8 cellular contexts compared by ENCODE assay signal in genomic region chr7:128103498-128104108, GRCh38.
A peak's percentile ranks its signal among the peaks of the same experiment; 100 is the strongest.
DNase-seq lines count a peak whose midpoint lies in the region; ATAC-seq and TF ChIP-seq lines count a peak whose summit lies in the region.

No MANE protein-coding gene starts in this region.

- H3K27me3 ChIP-seq in H9 (ENCODE audit: insufficient read depth, low read length): peaks cover 14% of the 10 kb centered on the region; the same call in 1 of the 2 replicates
- peaks cover 0 to 28% (median 10%) of the 10 kb centered on the region in 9 donors for H3K27me3 ChIP-seq in heart left ventricle
- peaks cover 39% of the 10 kb centered on the region for H3K27me3 ChIP-seq in skeletal muscle satellite cell (ENCODE audit: control insufficient read depth, insufficient read depth, low read length)

- H2BK5ac ChIP-seq in H9 (ENCODE audit: insufficient read length, low read length): no peak overlapping the region

- H3K4me3 ChIP-seq in heart left ventricle (peak overlapping the region; percentile 0 to 58 (median 46)), skeletal muscle satellite cell (ENCODE audit: low read length) (peak overlapping the region; percentile 61)

- WGBS in H9 (ENCODE audit: extremely low coverage, insufficient read length, low lambda C conversion rate): no CpG with 5 or more reads among the region's 44 CpGs
- WGBS in heart left ventricle, 4 donors: 4 to 22% (median 9%) methylated on average over 30 to 44 of the region's 44 CpGs

- H3K36me3 ChIP-seq in heart left ventricle (no peaks in the 10 kb centered on the region), skeletal muscle satellite cell (ENCODE audit: insufficient read depth, low read length) (no peaks in the 10 kb centered on the region)

- POLR2A ChIA-PET in activated B cell treated with CpG ODN at 0.5 μM for 24 hours (lab: Charles Lee): interaction anchor here (0.6 to 1.4 kb wide), 4 partner anchors 25 to 99 kb away, joined by 3 to 4 read pairs (median 4); no protein-coding TSS in a partner anchor

- no peak overlapping the region for H2BK20ac ChIP-seq in H9 (ENCODE audit: low read depth, low read length, poor library complexity, severe bottlenecking)

- peaks cover 2% of the 10 kb centered on the region; the same call in 1 of the 2 replicates for H3K4me1 ChIP-seq in H9 (ENCODE audit: insufficient read depth, low read length)
- peaks cover 0 to 23% (median 13%) of the 10 kb centered on the region in 12 donors for H3K4me1 ChIP-seq in heart left ventricle
- H3K4me1 ChIP-seq in skeletal muscle satellite cell (ENCODE audit: control insufficient read depth, insufficient read depth, low read length): peaks cover 7% of the 10 kb centered on the region

- peaks cover 11% of the 10 kb centered on the region for H3K23me2 ChIP-seq in H9 (ENCODE audit: insufficient read length, low read depth, low read length, poor library complexity, severe bottlenecking)

- H2AK5ac ChIP-seq in H9 (ENCODE audit: insufficient read length, low read length): no peak overlapping the region

- H3K4me2 ChIP-seq in H9 (ENCODE audit: insufficient read depth, insufficient read length, low read length): peak overlapping the region; percentile 69
- peak overlapping the region; percentile 69 for H3K4me2 ChIP-seq in skeletal muscle satellite cell (ENCODE audit: low read length)

- H3K4me3 Mint-ChIP-seq in H9 (peak overlapping the region; percentile 60 to 74), activated B cell treated with CpG ODN at 0.5 μM for 24 hours (peak overlapping the region; percentile 91)

- H3K23ac ChIP-seq in H9 (ENCODE audit: insufficient read length, low read depth, low read length): no peak overlapping the region

- TF ChIP-seq POLR2A in heart left ventricle (IDR thresholded peaks at IDR 0.05): no peak

- intact Hi-C loops in activated B cell treated with CpG ODN at 0.5 μM for 24 hours (cut with micrococcal nuclease): no loop called here
- intact Hi-C loops in heart left ventricle (cut with DNase I): no loop called here

- H3K9me3 Mint-ChIP-seq in H9 (no peaks in the 10 kb centered on the region; a peak in 1 of 5 replicates), activated B cell treated with CpG ODN at 0.5 μM for 24 hours (no peaks in the 10 kb centered on the region)

- H4K91ac ChIP-seq in H9 (ENCODE audit: insufficient read length, low read depth, low read length): no peak overlapping the region

- ATAC-seq in activated B cell treated with CpG ODN at 0.5 μM for 24 hours (ENCODE audit: low read depth) (peak; percentile 60), heart left ventricle (peak in 3 of 4 donors; percentile 44 to 67 (median 66))

- no peak overlapping the region for H2AFZ ChIP-seq in H9 (ENCODE audit: low read length)

- H3K27ac Mint-ChIP-seq in H9: no peak overlapping the region
- peak overlapping the region; percentile 81 for H3K27ac Mint-ChIP-seq in activated B cell treated with CpG ODN at 0.5 μM for 24 hours

- H3K14ac ChIP-seq in H9 (ENCODE audit: insufficient read depth, low read length): peak overlapping the region; percentile 70; the same call in 1 of the 2 replicates

- peaks cover 5 to 10% of the 10 kb centered on the region in 2 experiments for H3K4me1 Mint-ChIP-seq in H9
- peaks cover 60% of the 10 kb centered on the region for H3K4me1 Mint-ChIP-seq in activated B cell treated with CpG ODN at 0.5 μM for 24 hours

- no peaks in the 10 kb centered on the region for H3K79me1 ChIP-seq in H9 (ENCODE audit: insufficient read depth, low read depth, low read length, poor library complexity, severe bottlenecking)

- H3K36me3 Mint-ChIP-seq in H9 (ENCODE audit: insufficient read depth in 1 of 3, low read depth in 3 of 3): peaks cover 0 to 2% (median 0%) of the 10 kb centered on the region in 3 experiments; a peak in 1 of 7 replicates
- H3K36me3 Mint-ChIP-seq in activated B cell treated with CpG ODN at 0.5 μM for 24 hours (ENCODE audit: low read depth): no peaks in the 10 kb centered on the region

- DNase-seq in Daoy (ENCODE audit: low read depth) (peak; percentile 58), H9 (no peak), activated B cell treated with CpG ODN at 0.5 μM for 24 hours (peak; percentile 25), heart left ventricle (peak; percentile 45 to 75 (median 59)), NCI-H748 (lab: John Stamatoyannopoulos, UW; ENCODE audit: unreplicated experiment) (no peak), occipital lobe (lab: John Stamatoyannopoulos, UW) (no peak)
- DNase-seq in NK-92 treated with Interleukin-12 subunit alpha and Interleukin-12 subunit beta, amount 100 ng/mL, for 24 hours (lab: John Stamatoyannopoulos, UW): no peak

- no peak overlapping the region for H4K5ac ChIP-seq in H9 (ENCODE audit: insufficient read length, low read depth, low read length)

- no peak overlapping the region for H3K18ac ChIP-seq in H9 (ENCODE audit: insufficient read length, low read depth, low read length)

- no peaks in the 10 kb centered on the region for H3K9me3 ChIP-seq in H9 (ENCODE audit: control insufficient read depth, low read depth, low read length)
- no peaks in the 10 kb centered on the region for H3K9me3 ChIP-seq in heart left ventricle
- no peaks in the 10 kb centered on the region for H3K9me3 ChIP-seq in skeletal muscle satellite cell (replicated peaks; ENCODE audit: low read length)

- no peak overlapping the region for H3K4ac ChIP-seq in H9 (ENCODE audit: low read depth, low read length)

- H3T11ph ChIP-seq in H9 (ENCODE audit: low read length): no peak overlapping the region

- H2BK12ac ChIP-seq in H9 (ENCODE audit: insufficient read length, low read depth, low read length): no peak overlapping the region

- H3K27ac ChIP-seq in H9 (ENCODE audit: insufficient read length, low read depth, low read length): no peak overlapping the region
- H3K27ac ChIP-seq in heart left ventricle: no peak overlapping the region

- H4K8ac ChIP-seq in H9 (replicated peaks; ENCODE audit: insufficient read length, low read depth, low read length): no peak overlapping the region

- H3K56ac ChIP-seq in H9 (ENCODE audit: insufficient read length, low read depth, low read length): no peak overlapping the region

- no peak overlapping the region for H2BK120ac ChIP-seq in H9 (ENCODE audit: low read depth, low read length, poor library complexity, severe bottlenecking)

- no peak overlapping the region for H2BK15ac ChIP-seq in H9 (ENCODE audit: low read depth, low read length)

- CTCF ChIA-PET in activated B cell treated with CpG ODN at 0.5 μM for 24 hours (lab: Charles Lee): interaction anchor here (1.4 to 1.8 kb wide), 3 partner anchors 32 to 397 kb away, joined by 4 to 8 read pairs (median 5); no protein-coding TSS in a partner anchor

- no peaks in the 10 kb centered on the region for H4K20me1 ChIP-seq in H9 (ENCODE audit: control insufficient read depth, insufficient read depth, insufficient read length)

- no peaks in the 10 kb centered on the region for H3K79me2 ChIP-seq in H9 (ENCODE audit: insufficient read depth, low read length)

- H3K9ac ChIP-seq in H9 (ENCODE audit: extremely low read depth, insufficient read length, low read length) (no peak overlapping the region), skeletal muscle satellite cell (ENCODE audit: low read depth, low read length) (peak overlapping the region; percentile 1)

- H3K27me3 Mint-ChIP-seq in H9 (ENCODE audit: low read depth) (peaks cover 68% of the 10 kb centered on the region), activated B cell treated with CpG ODN at 0.5 μM for 24 hours (no peaks in the 10 kb centered on the region)

- TF ChIP-seq CTCF in H9 (conservative IDR thresholded peaks at IDR 0.05) (no peak), activated B cell treated with CpG ODN at 0.5 μM for 24 hours (IDR thresholded peaks at IDR 0.05) (no peak), heart left ventricle (IDR thresholded peaks at IDR 0.05) (no peak)

Comparison
In these comparisons a context has a peak if more than half of its experiments do, and no peak if none do; other contexts are left out.
1. DNase-seq: peak in Daoy (single experiment), activated B cell treated with CpG ODN at 0.5 μM for 24 hours (single experiment) and heart left ventricle (5 of 5); none in H9 (single experiment), NK-92 treated with Interleukin-12 subunit alpha and Interleukin-12 subunit beta, amount 100 ng/mL, for 24 hours (single experiment), NCI-H748 (single experiment) and occipital lobe (single experiment).